Comparison of ENCODE assay signal across 9 cellular contexts in genomic region chrX:53422915-53423268, GRCh38. TPM values are rescaled to one million over a fixed set of nuclear protein-coding genes. Genes with fewer than 3 reads are reported as not detected.
DNase-seq lines count a peak whose midpoint lies in the region; ATAC-seq, FAIRE-seq and TF ChIP-seq lines count a peak whose summit lies in the region.
"Had no signal": no experiment of that assay in that cellular context is flagged by ENCODE, and none has a peak within 500 bp of the region (broad histone marks: within the 10 kb centered on the region; RNA-seq: fewer than 3 reads in every experiment).

No MANE protein-coding gene starts in this region.

- no peak for FAIRE-seq in pancreas (lab: Jason Lieb, UNC)

- H3K27ac ChIP-seq in DOHH2 (ENCODE audit: low read depth, low read length) (no peak overlapping the region), Peyer's patch (peak overlapping the region in 3 of 4 donors; percentile 40 to 95 (median 89)), pancreas (peak overlapping the region; percentile 42 to 93 (median 84))

- H3K36me3 ChIP-seq in DOHH2 (ENCODE audit: control insufficient read depth, low read length) (peaks cover 23% of the 10 kb centered on the region), Peyer's patch (no peaks in the 10 kb centered on the region), pancreas (no peaks in the 10 kb centered on the region)

- TF ChIP-seq POLR2A in Peyer's patch (IDR thresholded peaks at IDR 0.05), result no peak

- H3K4me3 ChIP-seq in DOHH2 (ENCODE audit: low read length), result peak overlapping the region; percentile 98
- H3K4me3 ChIP-seq in Peyer's patch, result peak overlapping the region; percentile 57 to 77 (median 72)
- peak overlapping the region; percentile 14 to 86 (median 82) for H3K4me3 ChIP-seq in pancreas

- H4K20me1 ChIP-seq in DOHH2 (ENCODE audit: control insufficient read depth, insufficient read depth, low read depth, low read length), result peaks cover 8% of the 10 kb centered on the region

- H3K9me2 ChIP-seq in DOHH2 (replicated peaks; ENCODE audit: control insufficient read depth, low read length), result no peaks in the 10 kb centered on the region

- H3F3A ChIP-seq in DOHH2 (ENCODE audit: control insufficient read depth, insufficient read depth), result no peaks in the 10 kb centered on the region

- 3% methylated on average over 14 of the region's 14 CpGs for WGBS in pancreas, 2 donors

- TF ChIP-seq CTCF in DOHH2 (IDR thresholded peaks at IDR 0.05; ENCODE audit: low read depth, low read length, poor library complexity, severe bottlenecking), result no peak
- no peak for TF ChIP-seq CTCF in Peyer's patch (IDR thresholded peaks at IDR 0.05)
- TF ChIP-seq CTCF in pancreas (IDR thresholded peaks at IDR 0.05), result no peak

- H3K9me3 ChIP-seq in DOHH2 (ENCODE audit: control insufficient read depth, insufficient read depth, low read length) (no peaks in the 10 kb centered on the region), Peyer's patch (no peaks in the 10 kb centered on the region), pancreas (no peaks in the 10 kb centered on the region)

- peak overlapping the region; percentile 63 for H3K4me2 ChIP-seq in DOHH2 (ENCODE audit: low read length)

- ATAC-seq in esophagus mucosa, result peak; percentile 24
- peak in 2 of 4 donors; percentile 2 to 8 for ATAC-seq in pancreas
- no peak for ATAC-seq in GM18858 (IDR thresholded peaks at IDR 0.05; ENCODE audit: unreplicated experiment)
- ATAC-seq in HG03378 (IDR thresholded peaks at IDR 0.05; ENCODE audit: unreplicated experiment), result no peak

- H3K4me1 ChIP-seq in DOHH2 (ENCODE audit: control insufficient read depth, low read length) (peaks cover 17% of the 10 kb centered on the region), Peyer's patch (peaks cover 0 to 12% (median 4%) of the 10 kb centered on the region in 4 donors), pancreas (peaks cover 0 to 13% (median 9%) of the 10 kb centered on the region in 3 donors)

- H3K27me3 ChIP-seq in DOHH2 (ENCODE audit: control insufficient read depth, low read length) (no peaks in the 10 kb centered on the region), Peyer's patch (no peaks in the 10 kb centered on the region), pancreas (no peaks in the 10 kb centered on the region)

- intact Hi-C loops in pancreas (cut with DNase I), result no loop called here

- H3K79me2 ChIP-seq in DOHH2 (ENCODE audit: control insufficient read depth, low read length), result peaks cover 44% of the 10 kb centered on the region

- DNase-seq in Peyer's patch (no peak), pancreas (no peak), NCI-H1436 (lab: John Stamatoyannopoulos, UW) (no peak), NOMO-1 (lab: John Stamatoyannopoulos, UW; ENCODE audit: unreplicated experiment in 2 of 2) (no peak)

RNA-seq across cellular contexts. Expression of gene RIBC1, which starts 0.2 kb away (rescaled TPM):
- total RNA-seq in Peyer's patch, result 1 to 10 TPM in 1 of 4 donors, not detected in 3; 1.0 TPM
- total RNA-seq in esophagus mucosa, result 0.36 TPM
- total RNA-seq in pancreas, result 1 to 10 TPM in 2 of 6 donors, under 1 TPM in 4; 0.31 to 1.2 (median 0.61) TPM
- 1 to 10 TPM; 2.2 to 3.3 TPM for polyA plus RNA-seq in pancreas
- total RNA-seq: glomerular endothelial cell had no signal

RNA-seq across cellular contexts. Expression of gene SMC1A, which starts 0.4 kb away (rescaled TPM):
- 100 to 1,000 TPM in 1 of 4 donors, 10 to 100 TPM in 3; 35.5 to 119 (median 39.7) TPM for total RNA-seq in Peyer's patch
- total RNA-seq in esophagus mucosa, result 52.5 TPM
- total RNA-seq in pancreas, result 10 to 100 TPM; 17.0 to 38.2 (median 24.3) TPM
- 1 to 10 TPM; 6.1 to 6.8 TPM for polyA plus RNA-seq in pancreas

RNA-seq across cellular contexts. Expression of gene HSD17B10, which starts 11.3 kb away (rescaled TPM):
- total RNA-seq in Peyer's patch (10 to 100 TPM; 34.7 to 63.5 (median 44.4) TPM), esophagus mucosa (132 TPM), pancreas (10 to 100 TPM; 26.8 to 54.1 (median 40.2) TPM)
- 10 to 100 TPM; 29.4 to 54.7 TPM for polyA plus RNA-seq in pancreas
